Comparison of ENCODE assay signal across 18 cellular contexts in genomic region chr1:183607322-183607980, GRCh38. TPM values are rescaled to one million over a fixed set of nuclear protein-coding genes. Genes with fewer than 3 reads are reported as not detected.
DNase-seq lines count a peak whose midpoint lies in the region; ATAC-seq, FAIRE-seq and TF ChIP-seq lines count a peak whose summit lies in the region.
"Had no signal": no experiment of that assay in that cellular context is flagged by ENCODE, and none has a peak within 500 bp of the region (broad histone marks: within the 10 kb centered on the region; RNA-seq: fewer than 3 reads in every experiment).

No MANE protein-coding gene starts in this region.

- no peaks in the 10 kb centered on the region for H3K36me3 ChIP-seq in OCI-LY3 (replicated peaks; ENCODE audit: low read depth, low read length)
- no peaks in the 10 kb centered on the region for H3K36me3 ChIP-seq in osteoblast (ENCODE audit: insufficient read depth, low read length)
- no peaks in the 10 kb centered on the region for H3K36me3 ChIP-seq in pancreas
- H3K36me3 ChIP-seq: SJCRH30 had no signal

- TF ChIP-seq CTCF in HFFc6 (IDR thresholded peaks at IDR 0.05) (no peak), OCI-LY3 (IDR thresholded peaks at IDR 0.05; ENCODE audit: low read depth, low read length) (no peak), osteoblast (IDR thresholded peaks at IDR 0.05; ENCODE audit: extremely low read depth, low read depth, low read length) (no peak), pancreas (IDR thresholded peaks at IDR 0.05) (no peak)

- 54% methylated on average over 2 of the region's 2 CpGs for WGBS in right cardiac atrium
- WGBS in pancreas, 2 donors, result 27 to 29% methylated on average over 2 of the region's 2 CpGs

- H3K27ac ChIP-seq in OCI-LY3 (ENCODE audit: low read length) (peak overlapping the region; percentile 93), osteoblast (ENCODE audit: low read depth, low read length) (peak overlapping the region; percentile 80), right cardiac atrium (ENCODE audit: low read length) (no peak overlapping the region), pancreas (no peak overlapping the region)
- H3K27ac ChIP-seq: body of pancreas, SJCRH30 had no signal

- H3K27ac Mint-ChIP-seq in HFFc6, result peak overlapping the region; percentile 95

- H2AFZ ChIP-seq in OCI-LY3 (ENCODE audit: low read depth, low read length) (peak overlapping the region; percentile 18; the same call in 1 of the 2 replicates), osteoblast (ENCODE audit: low read length) (peak overlapping the region; percentile 27)

- ATAC-seq in GM18907 (IDR thresholded peaks at IDR 0.05; ENCODE audit: unreplicated experiment) (peak; percentile 41), right cardiac atrium (no peak), pancreas (no peak)
- ATAC-seq: body of pancreas had no signal

- intact Hi-C loops in right cardiac atrium (cut with DNase I), result no loop called here
- intact Hi-C loops in pancreas (cut with DNase I), result no loop called here

- no peaks in the 10 kb centered on the region for H3K36me3 Mint-ChIP-seq in HFFc6 (ENCODE audit: low read depth)

- H3K4me1 ChIP-seq in OCI-LY3 (ENCODE audit: low read length) (peaks cover 91% of the 10 kb centered on the region), osteoblast (ENCODE audit: insufficient read depth, low read length) (peaks cover 32% of the 10 kb centered on the region), right cardiac atrium (ENCODE audit: control insufficient read depth, insufficient read depth, low read length) (peaks cover 6% of the 10 kb centered on the region), pancreas (no peaks in the 10 kb centered on the region)

- H3K9ac ChIP-seq in OCI-LY3 (ENCODE audit: low read length), result peak overlapping the region; percentile 77

- H3K4me3 ChIP-seq in OCI-LY3 (ENCODE audit: low read length) (peak overlapping the region; percentile 28), osteoblast (ENCODE audit: insufficient read depth, low read length) (no peak overlapping the region), right cardiac atrium (ENCODE audit: low read length) (no peak overlapping the region), pancreas (no peak overlapping the region)
- H3K4me3 ChIP-seq: body of pancreas, SJCRH30 had no signal

- DNase-seq in HFFc6 (no peak), osteoblast (ENCODE audit: insufficient read length, low spot score, missing footprints) (no peak), HK-2 (ENCODE audit: unreplicated experiment) (no peak), right cardiac atrium (no peak), NCI-H1105 treated with DMSO at 0.1 percent for 48 hours (lab: John Stamatoyannopoulos, UW) (no peak), pancreas (no peak)
- DNase-seq: activated CD4-positive, CD25-positive, alpha-beta regulatory T cell; activated T-cell treated with anti-CD3 and anti-CD28 coated beads, Interleukin-2, amount 50 U/mL, for 48 hours; body of pancreas; COR-L47; H7; hypothalamus; mesendoderm; SJCRH30 had no signal

- no peak for FAIRE-seq in pancreas (lab: Jason Lieb, UNC)

- H3K27me3 Mint-ChIP-seq in HFFc6 (ENCODE audit: insufficient read depth), result no peaks in the 10 kb centered on the region; the same call in 1 of the 2 replicates

- no peak overlapping the region for H3K4me3 Mint-ChIP-seq in HFFc6

- no peaks in the 10 kb centered on the region for H3K27me3 ChIP-seq in OCI-LY3 (ENCODE audit: low read depth, low read length)
- no peaks in the 10 kb centered on the region for H3K27me3 ChIP-seq in osteoblast (ENCODE audit: insufficient read depth, low read length)
- H3K27me3 ChIP-seq in right cardiac atrium (ENCODE audit: control insufficient read depth, insufficient read depth), result no peaks in the 10 kb centered on the region
- H3K27me3 ChIP-seq in pancreas, result no peaks in the 10 kb centered on the region
- H3K27me3 ChIP-seq: body of pancreas, SJCRH30 had no signal

- no peaks in the 10 kb centered on the region for H4K20me1 ChIP-seq in OCI-LY3 (ENCODE audit: insufficient read depth, low read length)
- H4K20me1 ChIP-seq in osteoblast (ENCODE audit: insufficient read depth, low read length), result no peaks in the 10 kb centered on the region

- H3K9me3 Mint-ChIP-seq in HFFc6, result no peaks in the 10 kb centered on the region

- peaks cover 77% of the 10 kb centered on the region for H3K4me1 Mint-ChIP-seq in HFFc6 (ENCODE audit: low read depth)

- H3K9me3 ChIP-seq in OCI-LY3 (ENCODE audit: insufficient read depth, low read length) (no peaks in the 10 kb centered on the region), osteoblast (ENCODE audit: low read depth, low read length) (no peaks in the 10 kb centered on the region), right cardiac atrium (ENCODE audit: control insufficient read depth, low read length) (no peaks in the 10 kb centered on the region), pancreas (no peaks in the 10 kb centered on the region)
- H3K9me3 ChIP-seq: body of pancreas, SJCRH30 had no signal

- peak overlapping the region; percentile 80 for H3K4me2 ChIP-seq in OCI-LY3 (ENCODE audit: low read length)
- no peak overlapping the region for H3K4me2 ChIP-seq in osteoblast (ENCODE audit: insufficient read depth, low read length)

- H3K79me2 ChIP-seq in OCI-LY3 (ENCODE audit: low read length) (peaks cover 23% of the 10 kb centered on the region), osteoblast (ENCODE audit: insufficient read depth, low read length) (no peaks in the 10 kb centered on the region)

RNA-seq across cellular contexts. Expression of gene NCF2, which starts 17.2 kb away (rescaled TPM):
- 1 to 10 TPM in 4 of 6 experiments, under 1 TPM in 2; 0.61 to 2.8 (median 1.5) TPM for total RNA-seq in HFFc6 (2021; fragmentation: NEBNext Ultra II Directional; extraction: Animal tissue kit (Norgen Biotek cat#: 25700))
- total RNA-seq in osteoblast (0.88 and 2.2 TPM in 2 replicates), right cardiac atrium (1 to 10 TPM; 3.3 to 6.4 (median 6.0) TPM), pancreas (10 to 100 TPM in 2 of 6 donors, 1 to 10 TPM in 3, under 1 TPM in 1; 0.65 to 24.5 (median 2.1) TPM)
- polyA plus RNA-seq in right cardiac atrium (1.4 TPM), pancreas (1 to 10 TPM; 1.0 to 5.0 TPM)

RNA-seq across cellular contexts. Expression of gene ARPC5, which starts 28.1 kb away (rescaled TPM):
- total RNA-seq in HFFc6 (2021; fragmentation: NEBNext Ultra II Directional; extraction: Animal tissue kit (Norgen Biotek cat#: 25700)), result 100 to 1,000 TPM; 231 to 263 (median 249) TPM
- 156 and 157 TPM in 2 replicates for total RNA-seq in osteoblast
- total RNA-seq in right cardiac atrium, result 10 to 100 TPM; 36.5 to 74.7 (median 52.4) TPM
- polyA plus RNA-seq in right cardiac atrium, result 41.1 TPM
- 10 to 100 TPM; 17.5 to 68.0 (median 28.4) TPM for total RNA-seq in pancreas
- polyA plus RNA-seq in pancreas, result 10 to 100 TPM; 33.5 to 58.5 TPM

RNA-seq across cellular contexts. Expression of gene APOBEC4, which starts 45.7 kb away (rescaled TPM):
- not detected for total RNA-seq in HFFc6 (2021; fragmentation: NEBNext Ultra II Directional; extraction: Animal tissue kit (Norgen Biotek cat#: 25700))
- total RNA-seq in osteoblast, result under 0.01 TPM in 1 of 2 replicates, not detected in the other
- under 1 TPM in 1 of 4 donors, not detected in 3; 0.09 TPM for total RNA-seq in right cardiac atrium
- not detected for polyA plus RNA-seq in right cardiac atrium
- total RNA-seq in pancreas, result not detected
- polyA plus RNA-seq in pancreas, result under 1 TPM in 1 of 2 donors, not detected in 1; 0.05 TPM
- total RNA-seq: body of pancreas, H7, NCI-H460, SJCRH30, subcutaneous adipose tissue had no signal

Comparison
In these comparisons a context has a peak if more than half of its experiments do, and no peak if none do; other contexts are left out.
1. H3K27ac ChIP-seq: peak in OCI-LY3 (single experiment) and osteoblast (single experiment); none in right cardiac atrium (single experiment) and pancreas (0 of 4).